In the genomic region with DNA sequence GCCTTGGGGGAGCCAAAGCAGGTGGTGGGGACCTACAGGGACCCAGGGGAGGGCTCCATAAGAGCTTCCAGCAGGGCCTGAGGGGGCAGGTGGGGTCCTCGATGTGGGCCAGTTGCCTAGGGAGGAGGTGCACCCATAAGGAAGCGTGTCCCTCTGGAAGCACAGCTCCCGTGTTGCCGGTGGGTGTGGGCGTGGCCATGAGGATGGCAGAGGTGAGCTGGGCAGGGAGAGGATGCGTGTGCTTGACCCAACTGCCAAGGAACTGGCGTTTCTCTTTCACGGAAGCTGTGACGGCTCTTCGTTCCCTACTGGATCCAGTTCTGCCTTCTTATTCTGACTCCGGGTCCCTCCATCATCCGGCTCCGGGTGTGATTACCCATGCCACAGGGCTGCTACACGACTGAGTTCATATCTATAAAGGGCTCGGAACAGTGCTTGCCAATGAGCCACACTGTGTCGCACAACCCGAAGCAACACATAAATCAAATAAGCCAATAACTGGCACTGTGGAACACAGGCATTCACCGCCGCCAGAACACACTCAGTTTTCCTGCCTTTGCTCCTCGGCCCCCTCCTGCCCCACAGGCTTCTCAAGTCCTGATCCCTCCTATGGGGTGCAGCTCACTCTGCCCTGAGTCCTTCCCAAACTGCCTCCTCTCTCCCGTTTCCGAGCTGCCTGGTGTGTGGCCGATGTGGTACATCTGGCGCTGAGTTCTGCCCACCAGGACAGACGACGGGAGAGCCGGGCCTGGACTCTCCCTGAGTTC, we compare ENCODE assay signal across 18 cellular contexts. TPM values are rescaled to one million over a fixed set of nuclear protein-coding genes. Genes with fewer than 3 reads are reported as not detected.
DNase-seq lines count a peak whose midpoint lies in the region; TF ChIP-seq lines count a peak whose summit lies in the region.
"Had no signal": no experiment of that assay in that cellular context is flagged by ENCODE, and none has a peak within 500 bp of the region (broad histone marks: within the 10 kb centered on the region; RNA-seq: fewer than 3 reads in every experiment).

No MANE protein-coding gene starts in this region.

- TF ChIP-seq CTCF in H9 (conservative IDR thresholded peaks at IDR 0.05) (no peak), hepatocyte (IDR thresholded peaks at IDR 0.05; ENCODE audit: poor library complexity) (no peak), neural crest cell (conservative IDR thresholded peaks at IDR 0.05) (no peak)

- H2AFZ ChIP-seq in H9 (ENCODE audit: low read length) (no peak overlapping the region), hepatocyte (no peak overlapping the region)
- H2AFZ ChIP-seq: GM23248 had no signal

- no peak overlapping the region for H3K56ac ChIP-seq in H9 (ENCODE audit: insufficient read length, low read depth, low read length)

- H2AK5ac ChIP-seq in H9 (ENCODE audit: insufficient read length, low read length) = no peak overlapping the region

- no peak overlapping the region for H4K91ac ChIP-seq in H9 (ENCODE audit: insufficient read length, low read depth, low read length)

- H2BK20ac ChIP-seq in H9 (ENCODE audit: low read depth, low read length, poor library complexity, severe bottlenecking) = no peak overlapping the region

- peaks cover 4 to 7% of the 10 kb centered on the region in 2 experiments for H3K4me1 Mint-ChIP-seq in H9
- H3K4me1 Mint-ChIP-seq in neural crest cell = peaks cover 3% of the 10 kb centered on the region

- H3K27me3 Mint-ChIP-seq in H9 (ENCODE audit: low read depth) (peaks cover 61% of the 10 kb centered on the region), neural crest cell (ENCODE audit: low read depth) (peaks cover 8% of the 10 kb centered on the region)

- no peaks in the 10 kb centered on the region; a peak in 2 of 7 replicates for H3K36me3 Mint-ChIP-seq in H9 (ENCODE audit: insufficient read depth in 1 of 3, low read depth in 3 of 3)
- no peaks in the 10 kb centered on the region for H3K36me3 Mint-ChIP-seq in neural crest cell (ENCODE audit: low read depth)
- H3K36me3 Mint-ChIP-seq: CD8-positive, alpha-beta T cell had no signal

- H2BK120ac ChIP-seq in H9 (ENCODE audit: low read depth, low read length, poor library complexity, severe bottlenecking) = no peak overlapping the region

- H3K27ac Mint-ChIP-seq in H9 (no peak overlapping the region), neural crest cell (ENCODE audit: unreplicated experiment) (peak overlapping the region; percentile 43)
- H3K27ac Mint-ChIP-seq: B cell; CD8-positive, alpha-beta T cell; HFFc6 had no signal

- no peak overlapping the region for H2BK12ac ChIP-seq in H9 (ENCODE audit: insufficient read length, low read depth, low read length)

- no peaks in the 10 kb centered on the region for H3K36me3 ChIP-seq in hepatocyte (replicated peaks; ENCODE audit: insufficient read depth, low read depth)
- H3K36me3 ChIP-seq: BLaER1 treated with 17β-estradiol and CSF1 and Interleukin-3, amounts not matched to agents 10 nM and 100 nM had no signal

- H3K23ac ChIP-seq in H9 (ENCODE audit: insufficient read length, low read depth, low read length) = no peak overlapping the region

- DNase-seq in H9 (peak; percentile 14), hepatocyte (ENCODE audit: low spot score) (peak; percentile 3), neural crest cell (ENCODE audit: low read depth, low spot score) (no peak), SIG-M5 (lab: John Stamatoyannopoulos, UW) (no peak), DMS153 (lab: John Stamatoyannopoulos, UW) (no peak)
- DNase-seq in stimulated activated CD4-positive, alpha-beta T cell treated with anti-CD3 and anti-CD28 coated beads, Interleukin-15, amount 100 ng/mL, for 24 hours = no peak
- DNase-seq: Calu3; CD8-positive, alpha-beta T cell; DMS 273 treated with DMSO at 0.1 percent for 48 hours; GM23248; HCEC 1CT; HFFc6 had no signal

- no peak overlapping the region for H4K5ac ChIP-seq in H9 (ENCODE audit: insufficient read length, low read depth, low read length)

- no peak overlapping the region for H3K18ac ChIP-seq in H9 (ENCODE audit: insufficient read length, low read depth, low read length)

- no peak overlapping the region for H3K4me3 ChIP-seq in hepatocyte
- H3K4me3 ChIP-seq: BLaER1 treated with 17β-estradiol and CSF1 and Interleukin-3, amounts not matched to agents 10 nM and 100 nM; GM23248 had no signal

- no peaks in the 10 kb centered on the region for H3K9me2 ChIP-seq in hepatocyte (replicated peaks; ENCODE audit: insufficient read depth)

- no CpG with 5 or more reads among the region's 27 CpGs for WGBS in H9 (ENCODE audit: extremely low coverage, insufficient read length, low lambda C conversion rate)
- WGBS in hepatocyte (ENCODE audit: low lambda C conversion rate, missing lambda C conversion rate) = 90% methylated on average over 26 of the region's 27 CpGs

- H3K4me1 ChIP-seq in H9 (ENCODE audit: insufficient read depth, low read length) (no peaks in the 10 kb centered on the region), hepatocyte (ENCODE audit: insufficient read depth) (no peaks in the 10 kb centered on the region)

- H3K27ac ChIP-seq in H9 (ENCODE audit: insufficient read length, low read depth, low read length) = no peak overlapping the region
- H3K27ac ChIP-seq in hepatocyte = no peak overlapping the region
- H3K27ac ChIP-seq: BLaER1 treated with 17β-estradiol and CSF1 and Interleukin-3, amounts not matched to agents 10 nM and 100 nM; GM23248; HL-60 had no signal

- no peaks in the 10 kb centered on the region for H4K20me1 ChIP-seq in H9 (ENCODE audit: control insufficient read depth, insufficient read depth, insufficient read length)
- H4K20me1 ChIP-seq in hepatocyte (ENCODE audit: insufficient read depth, poor library complexity, severe bottlenecking) = no peaks in the 10 kb centered on the region
- H4K20me1 ChIP-seq: BLaER1 treated with 17β-estradiol and CSF1 and Interleukin-3, amounts not matched to agents 10 nM and 100 nM had no signal

- H4K8ac ChIP-seq in H9 (replicated peaks; ENCODE audit: insufficient read length, low read depth, low read length) = no peak overlapping the region

- H3K4me2 ChIP-seq in H9 (ENCODE audit: insufficient read depth, insufficient read length, low read length) (no peak overlapping the region), hepatocyte (no peak overlapping the region)

- no peak overlapping the region for H3K4ac ChIP-seq in H9 (ENCODE audit: low read depth, low read length)

- no peaks in the 10 kb centered on the region for H3K79me1 ChIP-seq in H9 (ENCODE audit: insufficient read depth, low read depth, low read length, poor library complexity, severe bottlenecking)

- no peaks in the 10 kb centered on the region for H3K23me2 ChIP-seq in H9 (ENCODE audit: insufficient read length, low read depth, low read length, poor library complexity, severe bottlenecking)

- H2BK5ac ChIP-seq in H9 (ENCODE audit: insufficient read length, low read length) = no peak overlapping the region

- H3K9me3 Mint-ChIP-seq in H9 = no peaks in the 10 kb centered on the region; a peak in 2 of 5 replicates
- H3K9me3 Mint-ChIP-seq in neural crest cell = no peaks in the 10 kb centered on the region
- H3K9me3 Mint-ChIP-seq: CD8-positive, alpha-beta T cell had no signal

- H3K14ac ChIP-seq in H9 (ENCODE audit: insufficient read depth, low read length) = no peak overlapping the region

- H3K27me3 ChIP-seq in H9 (ENCODE audit: insufficient read depth, low read length) = no peaks in the 10 kb centered on the region
- H3K27me3 ChIP-seq in hepatocyte = no peaks in the 10 kb centered on the region
- H3K27me3 ChIP-seq: BLaER1 treated with 17β-estradiol and CSF1 and Interleukin-3, amounts not matched to agents 10 nM and 100 nM had no signal

- H3K79me2 ChIP-seq in H9 (ENCODE audit: insufficient read depth, low read length) (no peaks in the 10 kb centered on the region), hepatocyte (no peaks in the 10 kb centered on the region)

- no peak overlapping the region for H3T11ph ChIP-seq in H9 (ENCODE audit: low read length)

- H2BK15ac ChIP-seq in H9 (ENCODE audit: low read depth, low read length) = no peak overlapping the region

- H3K9ac ChIP-seq in H9 (ENCODE audit: extremely low read depth, insufficient read length, low read length) = no peak overlapping the region
- H3K9ac ChIP-seq: BLaER1 treated with 17β-estradiol and CSF1 and Interleukin-3, amounts not matched to agents 10 nM and 100 nM; GM23248 had no signal

- H3K9me3 ChIP-seq in H9 (ENCODE audit: control insufficient read depth, low read depth, low read length) (no peaks in the 10 kb centered on the region), hepatocyte (ENCODE audit: low read depth) (no peaks in the 10 kb centered on the region)

- no peak overlapping the region for H3K4me3 Mint-ChIP-seq in H9
- H3K4me3 Mint-ChIP-seq in neural crest cell = no peak overlapping the region
- H3K4me3 Mint-ChIP-seq: B cell; CD8-positive, alpha-beta T cell; HFFc6 had no signal

RNA-seq across cellular contexts. Expression of a gene that starts 35.5 kb away (rescaled TPM):
- total RNA-seq in H9 (2021) (3.0 and 3.3 TPM in 2 replicates), hepatocyte (3.0 and 10.4 TPM in 2 replicates), neural crest cell (2.7 and 5.0 TPM in 2 replicates)
- 8.4 and 12.0 TPM in 2 replicates for polyA plus RNA-seq in hepatocyte
- total RNA-seq: A172, Calu3, H4, HFFc6, HT1080 had no signal

Comparison
In these comparisons a context has a peak if more than half of its experiments do, and no peak if none do; other contexts are left out.
1. DNase-seq: peak in H9 (single experiment) and hepatocyte (single experiment); none in neural crest cell (single experiment), stimulated activated CD4-positive, alpha-beta T cell treated with anti-CD3 and anti-CD28 coated beads, Interleukin-15, amount 100 ng/mL, for 24 hours (single experiment), SIG-M5 (single experiment) and DMS153 (single experiment).